ENCODE assay signal across 8 cellular contexts in the genomic region with DNA sequence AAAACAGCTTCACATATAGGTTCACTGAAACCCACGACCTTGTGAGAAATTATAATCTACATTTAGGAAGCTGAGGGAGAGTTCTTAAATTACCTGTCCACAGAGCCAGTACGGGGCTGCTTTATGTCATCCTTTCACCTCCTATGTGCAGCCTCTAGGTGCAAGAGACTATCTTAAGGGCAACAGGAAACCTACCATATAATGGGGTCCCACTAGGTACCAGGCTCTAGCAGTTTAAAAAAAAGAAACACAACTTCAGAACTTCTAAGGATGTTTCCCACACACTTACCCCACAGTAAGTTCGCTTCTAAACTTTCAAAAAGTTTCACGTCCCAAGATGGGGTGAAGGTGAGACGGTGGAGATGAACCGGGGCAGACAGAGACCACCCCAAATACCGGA. TPM values are rescaled to one million over a fixed set of nuclear protein-coding genes. Genes with fewer than 3 reads are reported as not detected.
A peak's percentile ranks its signal among the peaks of the same experiment; 100 is the strongest.
DNase-seq lines count a peak whose midpoint lies in the region; ATAC-seq and TF ChIP-seq lines count a peak whose summit lies in the region.

No MANE protein-coding gene starts in this region.

- H3K36me3 ChIP-seq in colonic mucosa, result no peaks in the 10 kb centered on the region

- peaks cover 5 to 11% (median 9%) of the 10 kb centered on the region in 4 donors for H3K4me1 Mint-ChIP-seq in naive thymus-derived CD8-positive, alpha-beta T cell

- H3K4me1 ChIP-seq in colonic mucosa, result no peaks in the 10 kb centered on the region

- TF ChIP-seq CTCF in colonic mucosa (IDR thresholded peaks at IDR 0.05), result no peak

- peak overlapping the region; percentile 59 for H3K4me3 ChIP-seq in colonic mucosa

- H3K9ac ChIP-seq in colonic mucosa (ENCODE audit: low read depth in 2 of 2, low read length in 2 of 2), result no peak overlapping the region

- H3K9me3 ChIP-seq in colonic mucosa, result no peaks in the 10 kb centered on the region

- H3K27ac Mint-ChIP-seq in naive thymus-derived CD8-positive, alpha-beta T cell, result peak overlapping the region in 1 of 10 donors; percentile 24

- H3K27me3 ChIP-seq in colonic mucosa, result peaks cover 8% of the 10 kb centered on the region

- POLR2A ChIA-PET in naive thymus-derived CD8-positive, alpha-beta T cell (lab: Charles Lee), result interaction anchor here (2.2 kb wide), 1 partner anchor 89 kb away, joined by 6 read pairs; a partner anchor contains a TSS

- intact Hi-C loops in colonic mucosa (cut with DNase I), result no loop called here

- peak; percentile 33 for ATAC-seq in HG03175 (IDR thresholded peaks at IDR 0.05; ENCODE audit: unreplicated experiment)
- peak; percentile 45 to 68 for ATAC-seq in naive thymus-derived CD8-positive, alpha-beta T cell

- no peaks in the 10 kb centered on the region for H3K36me3 Mint-ChIP-seq in naive thymus-derived CD8-positive, alpha-beta T cell

- H3K27me3 Mint-ChIP-seq in naive thymus-derived CD8-positive, alpha-beta T cell, result peaks cover 15 to 48% (median 31%) of the 10 kb centered on the region in 5 donors

- H3K9me3 Mint-ChIP-seq in naive thymus-derived CD8-positive, alpha-beta T cell, result no peaks in the 10 kb centered on the region

- H3K27ac ChIP-seq in colonic mucosa, result no peak overlapping the region

- DNase-seq in NCI-H510A treated with DMSO at 0.1 percent for 48 hours (lab: John Stamatoyannopoulos, UW), result peak; percentile 1
- no peak for DNase-seq in NCI-H510A (lab: John Stamatoyannopoulos, UW)
- DNase-seq in colonic mucosa, result no peak
- DNase-seq in naive thymus-derived CD8-positive, alpha-beta T cell, result no peak
- no peak for DNase-seq in ureter (ENCODE audit: low spot score)
- no peak for DNase-seq in NCI-H345 treated with DMSO at 0.1 percent for 48 hours (lab: John Stamatoyannopoulos, UW; ENCODE audit: unreplicated experiment)
- DNase-seq in hypothalamus (lab: John Stamatoyannopoulos, UW), result no peak

- peak overlapping the region; percentile 73 to 89 (median 82) for H3K4me3 Mint-ChIP-seq in naive thymus-derived CD8-positive, alpha-beta T cell

RNA-seq across cellular contexts. Expression of a gene that starts 0.6 kb away (rescaled TPM):
- total RNA-seq in colonic mucosa, result 1 to 10 TPM; 3.7 to 4.1 TPM
- total RNA-seq in naive thymus-derived CD8-positive, alpha-beta T cell, result 1 to 10 TPM; 1.3 to 1.8 TPM
- polyA plus RNA-seq in naive thymus-derived CD8-positive, alpha-beta T cell, result 1 to 10 TPM in 2 of 3 donors, under 1 TPM in 1; 0.74 to 2.3 (median 1.3) TPM
- 13.1 TPM for total RNA-seq in ureter
